Comparison of ENCODE assay signal across 1 cellular context in the genomic region with DNA sequence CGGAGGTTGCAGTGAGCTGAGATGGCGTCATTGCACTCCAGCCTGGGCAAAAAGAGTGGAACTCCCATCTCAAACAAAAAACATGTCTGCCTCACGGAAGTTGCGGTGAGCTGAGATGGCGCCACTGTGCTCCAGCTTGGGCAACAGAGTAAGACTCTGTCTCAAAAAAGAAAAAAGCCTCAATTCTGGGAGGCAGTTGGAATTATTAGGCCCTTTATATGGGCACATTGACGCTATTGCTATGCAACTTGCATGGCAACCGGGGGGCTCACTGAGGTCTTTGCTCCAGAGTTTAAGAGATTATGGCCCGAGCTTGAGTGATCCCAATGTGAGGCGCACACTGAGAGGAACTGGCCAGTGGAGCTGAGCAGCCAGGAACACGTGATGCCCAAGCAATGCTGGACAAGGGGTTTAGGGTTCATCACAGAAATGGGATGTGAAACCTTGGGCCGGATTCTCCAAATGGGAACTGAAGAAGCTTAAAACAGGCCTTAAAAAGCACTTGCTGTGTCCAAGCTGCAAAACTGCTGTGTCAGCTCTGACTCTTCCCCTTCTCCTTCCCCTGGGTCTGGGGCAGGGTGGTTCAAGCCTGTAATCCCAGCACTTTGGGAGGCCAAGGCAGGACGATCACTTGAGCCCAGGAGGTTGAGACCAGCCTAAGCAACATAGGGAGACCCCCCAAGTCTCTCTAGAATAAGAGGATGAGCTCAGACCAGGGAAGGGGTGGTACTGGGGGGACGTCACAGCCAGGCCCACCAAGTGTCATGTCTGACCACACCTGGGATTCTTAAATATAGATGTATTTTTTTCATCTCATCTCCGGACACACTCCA.
A peak's percentile ranks its signal among the peaks of the same experiment; 100 is the strongest.
TF ChIP-seq lines count a peak whose summit lies in the region.

No MANE protein-coding gene starts in this region.

TF ChIP-seq in H1, 55 proteins besides CTCF, POLR2A, EP300 and RAD21:
- TF ChIP-seq POLR2AphosphoS5 (IDR thresholded peaks at IDR 0.05; ENCODE audit: low read depth, low read length) (peak; percentile 60; the same call in 1 of the 2 replicates), BACH1 (IDR thresholded peaks at IDR 0.05; ENCODE audit: low read length) (peak; percentile 36; the same call in 1 of the 2 replicates), MAFK (IDR thresholded peaks at IDR 0.05; ENCODE audit: low read depth, low read length) (peak; percentile 56; the same call in 1 of the 2 replicates), BRCA1 (IDR thresholded peaks at IDR 0.05; ENCODE audit: low read depth, low read length) (no peak)
- TF ChIP-seq, protein P1, sequence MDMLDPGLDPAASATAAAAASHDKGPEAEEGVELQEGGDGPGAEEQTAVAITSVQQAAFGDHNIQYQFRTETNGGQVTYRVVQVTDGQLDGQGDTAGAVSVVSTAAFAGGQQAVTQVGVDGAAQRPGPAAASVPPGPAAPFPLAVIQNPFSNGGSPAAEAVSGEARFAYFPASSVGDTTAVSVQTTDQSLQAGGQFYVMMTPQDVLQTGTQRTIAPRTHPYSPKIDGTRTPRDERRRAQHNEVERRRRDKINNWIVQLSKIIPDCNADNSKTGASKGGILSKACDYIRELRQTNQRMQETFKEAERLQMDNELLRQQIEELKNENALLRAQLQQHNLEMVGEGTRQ (IDR thresholded peaks at IDR 0.05; ENCODE audit: low read length) = peak; percentile 10; the same call in 1 of the 2 replicates
- TF ChIP-seq, protein P2, sequence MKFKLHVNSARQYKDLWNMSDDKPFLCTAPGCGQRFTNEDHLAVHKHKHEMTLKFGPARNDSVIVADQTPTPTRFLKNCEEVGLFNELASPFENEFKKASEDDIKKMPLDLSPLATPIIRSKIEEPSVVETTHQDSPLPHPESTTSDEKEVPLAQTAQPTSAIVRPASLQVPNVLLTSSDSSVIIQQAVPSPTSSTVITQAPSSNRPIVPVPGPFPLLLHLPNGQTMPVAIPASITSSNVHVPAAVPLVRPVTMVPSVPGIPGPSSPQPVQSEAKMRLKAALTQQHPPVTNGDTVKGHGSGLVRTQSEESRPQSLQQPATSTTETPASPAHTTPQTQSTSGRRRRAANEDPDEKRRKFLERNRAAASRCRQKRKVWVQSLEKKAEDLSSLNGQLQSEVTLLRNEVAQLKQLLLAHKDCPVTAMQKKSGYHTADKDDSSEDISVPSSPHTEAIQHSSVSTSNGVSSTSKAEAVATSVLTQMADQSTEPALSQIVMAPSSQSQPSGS (IDR thresholded peaks at IDR 0.05; ENCODE audit: low read length) = peak; percentile 78
